Comparison of ENCODE assay signal across 8 cellular contexts in the genomic region with DNA sequence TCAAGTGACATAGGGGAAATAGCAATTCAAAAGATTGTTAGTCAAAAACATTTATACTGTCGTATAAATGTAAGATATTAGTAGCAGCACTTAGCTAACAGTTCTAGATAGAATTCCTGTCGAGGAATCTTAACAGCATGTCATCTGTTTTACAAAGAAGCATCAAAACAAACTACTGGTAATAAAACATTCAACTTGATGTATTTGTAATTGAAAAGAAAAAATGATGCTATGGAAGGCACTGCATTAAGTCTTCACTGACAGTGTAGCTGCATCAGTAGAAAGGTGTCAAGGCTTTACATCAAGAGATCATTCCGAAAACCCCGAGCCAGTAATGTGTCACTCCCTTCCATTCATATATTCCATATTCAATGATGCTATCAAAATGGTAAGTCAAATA.
"Had no signal": no experiment of that assay in that cellular context is flagged by ENCODE, and none has a peak within 500 bp of the region (broad histone marks: within the 10 kb centered on the region; RNA-seq: fewer than 3 reads in every experiment).

No MANE protein-coding gene starts in this region.

- H3K9me3 ChIP-seq: HAP-1 had no signal

- H2AFZ ChIP-seq: GM23248, GM23338 had no signal

- DNase-seq: GM23248, GOT3, H7, H9, HCEC 1CT, HFFc6 had no signal

- H3K9ac ChIP-seq: GM23248 had no signal

- H3K4me3 ChIP-seq: GM23248, GM23338, HAP-1 had no signal

- H3K27ac ChIP-seq: GM23248 had no signal

- H3K36me3 ChIP-seq: HAP-1 had no signal

- H3K4me2 ChIP-seq: GM23338 had no signal
